8 cellular contexts compared by ENCODE assay signal in the genomic region with DNA sequence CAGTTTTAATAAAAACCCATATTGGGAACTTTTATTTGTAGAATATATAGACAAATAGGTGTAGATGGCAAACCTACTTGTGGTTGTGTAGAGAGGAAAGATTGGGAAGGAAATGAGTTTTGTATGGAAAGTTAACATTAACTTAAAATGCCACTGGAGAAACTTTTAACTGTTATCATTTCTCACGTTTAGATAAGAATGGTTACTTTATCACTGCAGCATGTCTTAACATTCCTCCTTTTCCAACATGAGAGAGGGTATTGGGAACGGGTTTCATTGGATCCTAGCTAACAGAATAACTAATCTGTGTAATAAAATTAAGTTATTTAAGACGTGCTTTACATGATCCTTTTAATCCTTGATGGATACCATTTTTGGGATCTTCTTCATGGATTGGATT. TPM values are rescaled to one million over a fixed set of nuclear protein-coding genes. Genes with fewer than 3 reads are reported as not detected.
DNase-seq lines count a peak whose midpoint lies in the region; TF ChIP-seq lines count a peak whose summit lies in the region.

No MANE protein-coding gene starts in this region.

- no peak for DNase-seq in CD8-positive, alpha-beta memory T cell
- DNase-seq in NCI-H82 treated with DMSO at 0.1 percent for 48 hours (lab: John Stamatoyannopoulos, UW; ENCODE audit: unreplicated experiment) (peak; percentile 48), osteoblast (ENCODE audit: insufficient read length, low spot score, missing footprints) (no peak), NCI-H774 (lab: John Stamatoyannopoulos, UW) (no peak), MV-4-11 (lab: John Stamatoyannopoulos, UW) (no peak), AG08396 (ENCODE audit: low spot score) (no peak), NCI-H446 treated with DMSO at 0.1 percent for 48 hours (lab: John Stamatoyannopoulos, UW) (no peak)
- no peak for DNase-seq in effector memory CD4-positive, alpha-beta T cell

- no peaks in the 10 kb centered on the region for H3K9me3 Mint-ChIP-seq in CD8-positive, alpha-beta memory T cell

- no peak overlapping the region for H2AFZ ChIP-seq in osteoblast (ENCODE audit: low read length)

- peaks cover 0 to 46% (median 9%) of the 10 kb centered on the region in 3 donors for H3K36me3 Mint-ChIP-seq in CD8-positive, alpha-beta memory T cell

- CTCF ChIA-PET in CD8-positive, alpha-beta memory T cell (lab: Charles Lee), result no interaction called here

- H3K4me3 ChIP-seq in CD8-positive, alpha-beta memory T cell (ENCODE audit: low read length), result peak overlapping the region; percentile 92
- H3K4me3 ChIP-seq in effector memory CD4-positive, alpha-beta T cell (ENCODE audit: insufficient read depth, low read depth, low read length, poor library complexity, severe bottlenecking), result peak overlapping the region; percentile 99
- peak overlapping the region; percentile 97 for H3K4me3 ChIP-seq in osteoblast (ENCODE audit: insufficient read depth, low read length)

- peaks cover 49% of the 10 kb centered on the region for H4K20me1 ChIP-seq in osteoblast (ENCODE audit: insufficient read depth, low read length)

- H3K27me3 Mint-ChIP-seq in CD8-positive, alpha-beta memory T cell, result no peaks in the 10 kb centered on the region

- POLR2A ChIA-PET in CD8-positive, alpha-beta memory T cell (lab: Charles Lee), result interaction anchor here (0.6 kb wide), 1 partner anchor 65 kb away, joined by 4 read pairs; no protein-coding TSS in a partner anchor

- peaks cover 5% of the 10 kb centered on the region for H3K36me3 ChIP-seq in CD8-positive, alpha-beta memory T cell (ENCODE audit: insufficient read depth, low read length)
- peaks cover 15% of the 10 kb centered on the region for H3K36me3 ChIP-seq in effector memory CD4-positive, alpha-beta T cell (ENCODE audit: control insufficient read depth, insufficient read depth, low read length)
- peaks cover 5% of the 10 kb centered on the region for H3K36me3 ChIP-seq in osteoblast (ENCODE audit: insufficient read depth, low read length)

- H3K4me3 Mint-ChIP-seq in CD8-positive, alpha-beta memory T cell, result peak overlapping the region; percentile 55 to 99 (median 98)

- no peak for TF ChIP-seq CTCF in osteoblast (IDR thresholded peaks at IDR 0.05; ENCODE audit: extremely low read depth, low read depth, low read length)

- H3K27ac Mint-ChIP-seq in CD8-positive, alpha-beta memory T cell, result peak overlapping the region in 7 of 8 donors; percentile 25 to 100 (median 99)

- peak overlapping the region; percentile 98 for H3K27ac ChIP-seq in CD8-positive, alpha-beta memory T cell (ENCODE audit: low read depth, low read length)
- H3K27ac ChIP-seq in effector memory CD4-positive, alpha-beta T cell (ENCODE audit: insufficient read depth, low read length, poor library complexity, severe bottlenecking), result no peak overlapping the region
- H3K27ac ChIP-seq in osteoblast (ENCODE audit: low read depth, low read length), result peak overlapping the region; percentile 97

- H3K27me3 ChIP-seq in CD8-positive, alpha-beta memory T cell (ENCODE audit: insufficient read depth, low read length, poor library complexity, severe bottlenecking), result no peaks in the 10 kb centered on the region
- H3K27me3 ChIP-seq in effector memory CD4-positive, alpha-beta T cell (replicated peaks; ENCODE audit: control insufficient read depth, insufficient read depth, low read length, poor library complexity, severe bottlenecking), result no peaks in the 10 kb centered on the region
- no peaks in the 10 kb centered on the region for H3K27me3 ChIP-seq in osteoblast (ENCODE audit: insufficient read depth, low read length)

- no peaks in the 10 kb centered on the region for H3K9me3 ChIP-seq in CD8-positive, alpha-beta memory T cell (ENCODE audit: low read length)
- H3K9me3 ChIP-seq in effector memory CD4-positive, alpha-beta T cell (ENCODE audit: control insufficient read depth, low read length), result no peaks in the 10 kb centered on the region
- H3K9me3 ChIP-seq in osteoblast (ENCODE audit: low read depth, low read length), result no peaks in the 10 kb centered on the region

- H3K4me1 ChIP-seq in CD8-positive, alpha-beta memory T cell (ENCODE audit: insufficient read depth, low read length), result peaks cover 40% of the 10 kb centered on the region
- peaks cover 17% of the 10 kb centered on the region for H3K4me1 ChIP-seq in effector memory CD4-positive, alpha-beta T cell (ENCODE audit: control insufficient read depth, insufficient read depth, low read length, poor library complexity, severe bottlenecking)
- H3K4me1 ChIP-seq in osteoblast (ENCODE audit: insufficient read depth, low read length), result peaks cover 29% of the 10 kb centered on the region

- H3K4me1 Mint-ChIP-seq in CD8-positive, alpha-beta memory T cell, result peaks cover 60 to 79% (median 74%) of the 10 kb centered on the region in 3 donors

- H3K79me2 ChIP-seq in osteoblast (ENCODE audit: insufficient read depth, low read length), result peaks cover 67% of the 10 kb centered on the region

- H3K4me2 ChIP-seq in osteoblast (ENCODE audit: insufficient read depth, low read length), result peak overlapping the region; percentile 86

RNA-seq across cellular contexts. Expression of gene LUC7L2, which starts 1.8 kb away (rescaled TPM):
- 100 to 1,000 TPM; 150 to 164 TPM for total RNA-seq in CD8-positive, alpha-beta memory T cell
- 72.0 TPM for polyA plus RNA-seq in CD8-positive, alpha-beta memory T cell
- 44.2 and 48.9 TPM in 2 replicates for total RNA-seq in osteoblast

RNA-seq across cellular contexts. Expression of gene FMC1, which starts 20.4 kb away (rescaled TPM):
- 10 to 100 TPM; 10.7 to 12.2 TPM for total RNA-seq in CD8-positive, alpha-beta memory T cell
- polyA plus RNA-seq in CD8-positive, alpha-beta memory T cell, result 46.4 TPM
- 9.0 and 15.3 TPM in 2 replicates for total RNA-seq in osteoblast
